19 cellular contexts compared by ENCODE assay signal in the genomic region with DNA sequence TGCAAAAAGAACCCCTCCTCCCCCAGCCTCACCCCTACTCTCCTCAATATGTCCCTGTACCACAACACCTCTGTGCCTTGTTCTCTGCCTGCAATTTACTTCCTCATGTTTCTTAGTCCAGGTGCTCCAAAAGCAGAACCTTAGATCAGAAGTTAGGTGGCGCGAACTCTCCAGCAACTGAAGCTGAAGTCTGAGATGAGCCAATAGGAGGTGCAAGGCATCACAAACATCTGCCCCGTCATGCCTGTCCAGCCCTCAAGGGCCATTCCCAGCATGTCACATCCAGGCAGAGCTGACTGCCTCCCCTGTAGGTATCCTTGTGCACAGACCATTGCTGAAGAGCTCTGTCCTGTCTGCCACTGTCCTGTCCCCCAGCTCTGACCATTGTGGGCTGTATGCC.
"Had no signal": no experiment of that assay in that cellular context is flagged by ENCODE, and none has a peak within 500 bp of the region (broad histone marks: within the 10 kb centered on the region; RNA-seq: fewer than 3 reads in every experiment).

No MANE protein-coding gene starts in this region.

- H3K27ac ChIP-seq: esophagus muscularis mucosa, foreskin keratinocyte, gastroesophageal sphincter, heart left ventricle, hepatocyte, left lung, lower lobe of right lung had no signal

- H3K36me3 Mint-ChIP-seq: mesothelial cell of epicardium had no signal

- H3K27ac Mint-ChIP-seq: dendritic cell treated with granulocyte-macrophage colony-stimulating factor and Interleukin-4, amounts not matched to agents 40 ng/mL and 50 ng/mL, for 4 days; immature natural killer cell; mesothelial cell of epicardium; naive B cell had no signal

- ATAC-seq: foreskin keratinocyte, gastroesophageal sphincter, heart left ventricle, left cardiac atrium, left lung, left ventricle myocardium superior, lower lobe of right lung, mucosa of descending colon had no signal

- H3K79me2 ChIP-seq: hepatocyte had no signal

- H3K4me1 Mint-ChIP-seq: immature natural killer cell, naive B cell had no signal

- H2AFZ ChIP-seq: hepatocyte had no signal

- H3K9me3 ChIP-seq: esophagus muscularis mucosa, gastroesophageal sphincter, heart left ventricle, lower lobe of right lung, mucosa of descending colon had no signal

- H3K4me1 ChIP-seq: esophagus muscularis mucosa, foreskin keratinocyte, gastroesophageal sphincter, heart left ventricle, left lung, lower lobe of right lung had no signal

- H3K4me3 Mint-ChIP-seq: dendritic cell treated with granulocyte-macrophage colony-stimulating factor and Interleukin-4, amounts not matched to agents 40 ng/mL and 50 ng/mL, for 4 days; immature natural killer cell; mesothelial cell of epicardium; naive B cell had no signal

- DNase-seq: cortex of kidney; effector CD4-positive, alpha-beta T cell; effector memory CD4-positive, alpha-beta T cell; foreskin keratinocyte; heart left ventricle; hypothalamus; immature natural killer cell; left cardiac atrium; left lung; left ventricle myocardium superior; lower lobe of right lung; mesenchymal stem cell; mucosa of descending colon; naive B cell had no signal

- H3K36me3 ChIP-seq: esophagus muscularis mucosa, gastroesophageal sphincter, heart left ventricle, left lung, lower lobe of right lung had no signal

- H3K27me3 Mint-ChIP-seq: dendritic cell treated with granulocyte-macrophage colony-stimulating factor and Interleukin-4, amounts not matched to agents 40 ng/mL and 50 ng/mL, for 4 days had no signal

- H3K4me2 ChIP-seq: hepatocyte had no signal

- H3K4me3 ChIP-seq: esophagus muscularis mucosa, gastroesophageal sphincter, heart left ventricle, hepatocyte, left lung, lower lobe of right lung, mucosa of descending colon had no signal

- H3K27me3 ChIP-seq: esophagus muscularis mucosa, foreskin keratinocyte, heart left ventricle, hepatocyte, left lung had no signal
